In the genomic region with DNA sequence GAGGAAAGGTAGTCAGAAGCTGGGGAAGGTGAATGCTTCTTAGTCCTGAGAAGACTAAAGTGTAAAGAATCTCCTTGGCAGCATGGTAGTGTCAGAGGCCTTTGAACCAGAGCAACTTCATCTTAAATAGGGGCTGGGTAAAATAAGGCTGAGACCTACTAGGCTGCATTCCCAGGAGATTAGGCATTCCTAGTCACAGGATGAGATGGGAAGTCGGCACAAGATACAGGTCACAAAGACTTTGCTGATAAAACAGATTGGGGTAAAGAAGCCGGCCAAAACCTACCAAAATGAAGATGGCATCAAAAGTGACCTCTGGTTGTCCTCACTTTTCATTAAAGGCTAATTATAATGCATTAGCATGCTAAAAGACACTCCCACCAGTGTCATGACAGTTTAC, we compare ENCODE assay signal across 27 cellular contexts.
"Had no signal": no experiment of that assay in that cellular context is flagged by ENCODE, and none has a peak within 500 bp of the region (broad histone marks: within the 10 kb centered on the region; RNA-seq: fewer than 3 reads in every experiment).

No MANE protein-coding gene starts in this region.

- H3K27me3 ChIP-seq: ovary, right lobe of liver, sigmoid colon, stomach, thyroid gland, tibial nerve, upper lobe of left lung, vagina had no signal

- H3K36me3 Mint-ChIP-seq: natural killer cell treated with Interleukin-12 subunit alpha and Interleukin-12 subunit beta and Interleukin-15 and Interleukin-18, amount 100 ng/mL, for 72 hours; stimulated activated effector memory CD8-positive, alpha-beta T cell treated with anti-CD3 and anti-CD28 coated beads, Interleukin-12 subunit alpha, Interleukin-12 subunit beta, amount 100 ng/mL, for 72 hours; stimulated activated naive B cell treated with anti-CD40 and anti-IgM and Interleukin-4, amounts not matched to agents 10 μg/mL and 1 μg/mL and 100 μg/mL, for 72 hours had no signal

- H3K4me1 ChIP-seq: parathyroid adenoma, psoas muscle, right lobe of liver, sigmoid colon, thyroid gland, tibial nerve, upper lobe of left lung, vagina had no signal

- H3K4me3 Mint-ChIP-seq: natural killer cell treated with Interleukin-12 subunit alpha and Interleukin-12 subunit beta and Interleukin-15 and Interleukin-18, amount 100 ng/mL, for 72 hours; nephron progenitor cell; neural crest cell; stimulated activated effector memory CD8-positive, alpha-beta T cell treated with anti-CD3 and anti-CD28 coated beads, Interleukin-12 subunit alpha, Interleukin-12 subunit beta, amount 100 ng/mL, for 72 hours; stimulated activated naive B cell treated with anti-CD40 and anti-IgM and Interleukin-4, amounts not matched to agents 10 μg/mL and 1 μg/mL and 100 μg/mL, for 72 hours; stimulated activated naive CD8-positive, alpha-beta T cell treated with anti-CD3 and anti-CD28 coated beads, Interleukin-15, Interleukin-2, amounts not matched to agents 100 ng/mL and 50 ng/mL, for 24 hours had no signal

- H3K4me1 Mint-ChIP-seq: nephron progenitor cell; neural crest cell; stimulated activated effector memory CD8-positive, alpha-beta T cell treated with anti-CD3 and anti-CD28 coated beads, Interleukin-12 subunit alpha, Interleukin-12 subunit beta, amount 100 ng/mL, for 72 hours; stimulated activated naive B cell treated with anti-CD40 and anti-IgM and Interleukin-4, amounts not matched to agents 10 μg/mL and 1 μg/mL and 100 μg/mL, for 72 hours had no signal

- H3K36me3 ChIP-seq: ovary, right lobe of liver, sigmoid colon, stomach, thoracic aorta, thyroid gland, tibial nerve, upper lobe of left lung, vagina had no signal

- H3K9me3 ChIP-seq: ovary, psoas muscle, right lobe of liver, sigmoid colon, stomach, thoracic aorta, thyroid gland, tibial nerve, upper lobe of left lung, vagina had no signal

- DNase-seq: nephron progenitor cell; occipital lobe; ovary; posterior cingulate gyrus; psoas muscle; right cardiac atrium; right lobe of liver; sigmoid colon; small intestine; stimulated activated CD4-positive, alpha-beta T cell treated with anti-CD3 and anti-CD28 coated beads, Interleukin-15, amount 100 ng/mL, for 24 hours; stimulated activated CD4-positive, alpha-beta T cell treated with anti-CD3 and anti-CD28 coated beads, Interleukin-2, amount 100 ng/mL, for 24 hours; stimulated activated CD4-positive, alpha-beta T cell treated with anti-CD3 and anti-CD28 coated beads, Interleukin-2, amount 100 ng/mL, for 48 hours; stimulated activated CD4-positive, alpha-beta T cell treated with anti-CD3 and anti-CD28 coated beads, Interleukin-4, amount 100 ng/mL, for 24 hours; stimulated activated naive B cell treated with anti-CD40 and anti-IgM and Interleukin-4, amounts not matched to agents 10 μg/mL and 1 μg/mL and 100 μg/mL, for 72 hours; stimulated activated naive CD4-positive, alpha-beta T cell treated with Interleukin-2 at 50 U/mL for 16 hours; stomach; thyroid gland; upper lobe of left lung had no signal

- ATAC-seq: natural killer cell treated with Interleukin-12 subunit alpha and Interleukin-12 subunit beta and Interleukin-15 and Interleukin-18, amount 100 ng/mL, for 72 hours; psoas muscle; right cardiac atrium; right lobe of liver; stimulated activated effector memory CD8-positive, alpha-beta T cell treated with anti-CD3 and anti-CD28 coated beads, Interleukin-12 subunit alpha, Interleukin-12 subunit beta, amount 100 ng/mL, for 72 hours; stimulated activated naive B cell treated with anti-CD40 and anti-IgM and Interleukin-4, amounts not matched to agents 10 μg/mL and 1 μg/mL and 100 μg/mL, for 72 hours had no signal

- H3K27me3 Mint-ChIP-seq: natural killer cell treated with Interleukin-12 subunit alpha and Interleukin-12 subunit beta and Interleukin-15 and Interleukin-18, amount 100 ng/mL, for 72 hours; progenitor cell of endocrine pancreas; stimulated activated naive B cell treated with anti-CD40 and anti-IgM and Interleukin-4, amounts not matched to agents 10 μg/mL and 1 μg/mL and 100 μg/mL, for 72 hours; stimulated activated naive CD8-positive, alpha-beta T cell treated with anti-CD3 and anti-CD28 coated beads, Interleukin-15, Interleukin-2, amounts not matched to agents 100 ng/mL and 50 ng/mL, for 24 hours had no signal

- H3K9ac ChIP-seq: parathyroid adenoma had no signal

- H3K27ac ChIP-seq: ovary, parathyroid adenoma, psoas muscle, right lobe of liver, sigmoid colon, stomach, thoracic aorta, thyroid gland, tibial nerve, upper lobe of left lung, vagina had no signal

- H2AFZ ChIP-seq: parathyroid adenoma had no signal

- H3K79me2 ChIP-seq: parathyroid adenoma had no signal

- H3K27ac Mint-ChIP-seq: natural killer cell treated with Interleukin-12 subunit alpha and Interleukin-12 subunit beta and Interleukin-15 and Interleukin-18, amount 100 ng/mL, for 72 hours; nephron progenitor cell; progenitor cell of endocrine pancreas; stimulated activated effector memory CD8-positive, alpha-beta T cell treated with anti-CD3 and anti-CD28 coated beads, Interleukin-12 subunit alpha, Interleukin-12 subunit beta, amount 100 ng/mL, for 72 hours; stimulated activated naive B cell treated with anti-CD40 and anti-IgM and Interleukin-4, amounts not matched to agents 10 μg/mL and 1 μg/mL and 100 μg/mL, for 72 hours; stimulated activated naive CD8-positive, alpha-beta T cell treated with anti-CD3 and anti-CD28 coated beads, Interleukin-15, Interleukin-2, amounts not matched to agents 100 ng/mL and 50 ng/mL, for 24 hours had no signal

- H3K9me3 Mint-ChIP-seq: natural killer cell treated with Interleukin-12 subunit alpha and Interleukin-12 subunit beta and Interleukin-15 and Interleukin-18, amount 100 ng/mL, for 72 hours; nephron progenitor cell; stimulated activated effector memory CD8-positive, alpha-beta T cell treated with anti-CD3 and anti-CD28 coated beads, Interleukin-12 subunit alpha, Interleukin-12 subunit beta, amount 100 ng/mL, for 72 hours; stimulated activated naive B cell treated with anti-CD40 and anti-IgM and Interleukin-4, amounts not matched to agents 10 μg/mL and 1 μg/mL and 100 μg/mL, for 72 hours; stimulated activated naive CD8-positive, alpha-beta T cell treated with anti-CD3 and anti-CD28 coated beads, Interleukin-15, Interleukin-2, amounts not matched to agents 100 ng/mL and 50 ng/mL, for 24 hours had no signal

- H3K4me3 ChIP-seq: ovary, psoas muscle, right lobe of liver, sigmoid colon, stomach, thoracic aorta, thyroid gland, tibial nerve, upper lobe of left lung, vagina had no signal
